Comparison of ENCODE assay signal across 1 cellular context in genomic region chr16:81553814-81554675, GRCh38.
TF ChIP-seq lines count a peak whose summit lies in the region.

No MANE protein-coding gene starts in this region.

TF ChIP-seq in GM12878, 131 proteins besides CTCF, POLR2A, EP300 and RAD21 (continued from another document):
- TF ChIP-seq IRF4 (IDR thresholded peaks at IDR 0.05; ENCODE audit: low read depth, low read length) (no peak), STAT1 (conservative IDR thresholded peaks at IDR 0.05) (no peak), MLLT1 (IDR thresholded peaks at IDR 0.05) (peak; percentile 88), SREBF2 (IDR thresholded peaks at IDR 0.05; ENCODE audit: low read length) (no peak), EZH2 (IDR thresholded peaks at IDR 0.05; ENCODE audit: borderline replicate concordance, control insufficient read depth, low read depth, low read length) (no peak), SMC3 (IDR thresholded peaks at IDR 0.05; ENCODE audit: borderline replicate concordance, low read length) (no peak), PRDM15 (CRISPR knock-in tag; IDR thresholded peaks at IDR 0.05) (no peak), REST (IDR thresholded peaks at IDR 0.05; ENCODE audit: low read depth, low read length) (no peak)
